Comparison of ENCODE assay signal across 2 cellular contexts in the genomic region with DNA sequence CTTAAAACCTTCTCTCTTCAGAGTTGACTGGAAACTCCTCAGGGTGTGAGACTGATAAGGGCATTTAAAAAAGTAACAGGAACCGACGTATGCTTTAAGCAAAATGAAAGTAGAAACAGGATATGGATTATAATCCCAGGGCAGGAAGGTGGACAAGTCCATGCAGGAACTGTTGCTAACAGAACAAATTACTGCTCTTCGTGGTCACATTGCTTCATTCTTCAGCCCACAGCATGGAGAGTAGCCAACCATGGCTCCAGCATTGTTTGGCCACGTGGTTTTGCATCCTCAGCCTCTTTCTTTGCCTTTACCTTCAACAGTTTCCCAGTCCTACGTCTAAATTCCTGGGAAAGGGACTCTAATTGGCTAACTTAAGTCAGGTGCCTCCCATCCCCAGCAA.
TF ChIP-seq lines count a peak whose summit lies in the region.

No MANE protein-coding gene starts in this region.

TF ChIP-seq in HepG2, 621 proteins besides CTCF, POLR2A, EP300 and RAD21:
- TF ChIP-seq, protein P1, sequence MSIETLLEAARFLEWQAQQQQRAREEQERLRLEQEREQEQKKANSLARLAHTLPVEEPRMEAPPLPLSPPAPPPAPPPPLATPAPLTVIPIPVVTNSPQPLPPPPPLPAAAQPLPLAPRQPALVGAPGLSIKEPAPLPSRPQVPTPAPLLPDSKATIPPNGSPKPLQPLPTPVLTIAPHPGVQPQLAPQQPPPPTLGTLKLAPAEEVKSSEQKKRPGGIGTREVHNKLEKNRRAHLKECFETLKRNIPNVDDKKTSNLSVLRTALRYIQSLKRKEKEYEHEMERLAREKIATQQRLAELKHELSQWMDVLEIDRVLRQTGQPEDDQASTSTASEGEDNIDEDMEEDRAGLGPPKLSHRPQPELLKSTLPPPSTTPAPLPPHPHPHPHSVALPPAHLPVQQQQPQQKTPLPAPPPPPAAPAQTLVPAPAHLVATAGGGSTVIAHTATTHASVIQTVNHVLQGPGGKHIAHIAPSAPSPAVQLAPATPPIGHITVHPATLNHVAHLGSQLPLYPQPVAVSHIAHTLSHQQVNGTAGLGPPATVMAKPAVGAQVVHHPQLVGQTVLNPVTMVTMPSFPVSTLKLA (IDR thresholded peaks at IDR 0.05), result 0 out of 2 replicates have a peak, but pooled peaks have one; percentile 2
- no peak for TF ChIP-seq NFE2L1 (CRISPR knock-in tag; IDR thresholded peaks at IDR 0.05; ENCODE audit: borderline replicate concordance)

TF ChIP-seq in H1, 55 proteins besides CTCF, POLR2A, EP300 and RAD21:
- no peak for TF ChIP-seq SUZ12 (IDR thresholded peaks at IDR 0.05; ENCODE audit: low read length)
- no peak for TF ChIP-seq NANOG (IDR thresholded peaks at IDR 0.05; ENCODE audit: insufficient read depth, low read depth, low read length, poor library complexity, severe bottlenecking)
- TF ChIP-seq KDM5A (IDR thresholded peaks at IDR 0.05; ENCODE audit: low read length), result no peak
- no peak for TF ChIP-seq TEAD4 (IDR thresholded peaks at IDR 0.05; ENCODE audit: low read depth, low read length)
- TF ChIP-seq CEBPB (IDR thresholded peaks at IDR 0.05; ENCODE audit: low read depth, low read length), result no peak
- TF ChIP-seq RFX5 (IDR thresholded peaks at IDR 0.05; ENCODE audit: borderline replicate concordance, low read depth, low read length), result no peak
- TF ChIP-seq SP1 (IDR thresholded peaks at IDR 0.05; ENCODE audit: low read depth, low read length), result no peak
- TF ChIP-seq GABPA (IDR thresholded peaks at IDR 0.05; ENCODE audit: borderline replicate concordance, insufficient read depth, low read length), result no peak
- no peak for TF ChIP-seq YY1 (IDR thresholded peaks at IDR 0.05; ENCODE audit: low read depth, low read length)
- no peak for TF ChIP-seq CBX5 (IDR thresholded peaks at IDR 0.05; ENCODE audit: low read depth, low read length)
- no peak for TF ChIP-seq PHF8 (conservative IDR thresholded peaks at IDR 0.05; ENCODE audit: low read depth, low read length)
- TF ChIP-seq CHD2 (IDR thresholded peaks at IDR 0.05; ENCODE audit: low read length), result no peak
- TF ChIP-seq SP4 (IDR thresholded peaks at IDR 0.05; ENCODE audit: low read length), result no peak
